ENCODE assay signal across 16 cellular contexts in the genomic region with DNA sequence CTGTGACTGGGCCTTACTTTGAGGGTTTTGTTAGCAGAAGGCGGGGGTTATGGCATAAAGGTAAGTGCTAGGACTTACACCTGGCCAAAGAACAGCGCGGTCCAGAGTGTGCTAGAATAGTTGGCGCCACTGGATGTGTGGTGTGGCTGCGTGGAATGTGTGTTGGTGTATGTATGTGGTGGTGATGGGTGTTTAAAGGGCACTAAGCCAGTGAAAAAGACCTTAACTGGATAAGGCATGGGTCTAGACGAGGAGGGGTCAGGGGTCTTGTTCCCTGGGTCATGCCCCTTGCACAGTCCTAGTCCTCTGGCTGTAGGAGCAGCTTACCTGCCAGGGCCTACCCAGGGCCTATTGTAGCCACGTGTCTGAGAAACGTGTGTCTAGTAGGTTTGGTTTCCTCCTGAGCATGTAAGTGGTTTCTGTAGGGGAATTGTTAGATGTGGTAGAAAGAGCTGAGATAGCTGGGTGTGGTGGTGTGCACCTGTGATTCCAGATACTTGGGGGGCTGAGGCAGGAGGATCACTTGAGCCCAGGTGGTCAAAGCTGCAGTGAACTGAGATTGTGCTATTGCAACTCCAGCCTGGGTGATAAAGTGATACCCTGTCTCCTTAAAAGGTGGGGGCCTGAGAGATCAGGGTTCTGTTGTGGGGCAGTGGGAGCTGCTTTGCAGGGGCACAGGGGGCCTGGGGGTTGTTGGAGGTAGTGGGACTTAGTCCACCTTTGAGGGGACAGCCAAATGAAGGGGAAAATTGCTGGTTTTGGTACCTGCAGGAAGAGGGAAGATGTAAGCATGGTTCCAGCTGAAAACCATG. TPM values are rescaled to one million over a fixed set of nuclear protein-coding genes. Genes with fewer than 3 reads are reported as not detected.
DNase-seq lines count a peak whose midpoint lies in the region; ATAC-seq, FAIRE-seq and TF ChIP-seq lines count a peak whose summit lies in the region.
"Had no signal": no experiment of that assay in that cellular context is flagged by ENCODE, and none has a peak within 500 bp of the region (broad histone marks: within the 10 kb centered on the region; RNA-seq: fewer than 3 reads in every experiment).

No MANE protein-coding gene starts in this region.

- ATAC-seq in GM18870 (IDR thresholded peaks at IDR 0.05; ENCODE audit: unreplicated experiment): no peak
- ATAC-seq: left lobe of liver had no signal

- no peaks in the 10 kb centered on the region for H3K27me3 ChIP-seq in BLaER1 treated with 17β-estradiol and CSF1 and Interleukin-3, amounts not matched to agents 10 nM and 100 nM
- H3K27me3 ChIP-seq: adrenal gland, esophagus squamous epithelium had no signal

- peak overlapping the region; percentile 23 for H3K4me3 Mint-ChIP-seq in endothelial cell (ENCODE audit: unreplicated experiment)
- H3K4me3 Mint-ChIP-seq: CD4-positive, CD25-positive, alpha-beta regulatory T cell; nephron progenitor cell had no signal

- peaks cover 13 to 75% (median 64%) of the 10 kb centered on the region in 10 experiments; a peak in 19 of 20 replicates for H3K4me1 ChIP-seq in BLaER1 treated with 17β-estradiol and CSF1 and Interleukin-3, amounts not matched to agents 10 nM and 100 nM

- H3K9me3 ChIP-seq in BLaER1 treated with 17β-estradiol and CSF1 and Interleukin-3, amounts not matched to agents 10 nM and 100 nM (replicated peaks in 1 of 11): no peaks in the 10 kb centered on the region
- H3K9me3 ChIP-seq: adrenal gland, esophagus squamous epithelium had no signal

- POLR2A ChIA-PET in RWPE1 (lab: Yijun Ruan, JAX; ENCODE audit: low non-redundant PET): interaction anchor here (0.7 kb wide), 1 partner anchor 13 kb away, joined by 3 read pairs; no protein-coding TSS in a partner anchor

- TF ChIP-seq POLR2A in GM12891 (IDR thresholded peaks at IDR 0.05; ENCODE audit: low read depth, low read length): 0 out of 2 replicates have a peak, but pooled peaks have one; percentile 16

- H3K9ac ChIP-seq in BLaER1 treated with 17β-estradiol and CSF1 and Interleukin-3, amounts not matched to agents 10 nM and 100 nM: peak overlapping the region in 4 of 11 experiments; percentile 15 to 45 (median 34); a peak in 4 of 22 replicates

- no peaks in the 10 kb centered on the region for H3K9me3 Mint-ChIP-seq in endothelial cell (ENCODE audit: unreplicated experiment)

- no peak for DNase-seq in GM12891 (ENCODE audit: insufficient read length, low spot score)
- no peak for DNase-seq in RWPE1 (ENCODE audit: low spot score)
- DNase-seq in endothelial cell (ENCODE audit: low spot score): no peak
- no peak for DNase-seq in HuH-7 (ENCODE audit: low spot score)
- DNase-seq in D341Med (ENCODE audit: low spot score): no peak
- no peak for DNase-seq in germinal center (ENCODE audit: low spot score)
- DNase-seq: adrenal gland, esophagus squamous epithelium, GF-D8, hypothalamus, NCI-H2107, nephron progenitor cell had no signal

- peaks cover 31 to 50% (median 39%) of the 10 kb centered on the region in 11 experiments for H3K36me3 ChIP-seq in BLaER1 treated with 17β-estradiol and CSF1 and Interleukin-3, amounts not matched to agents 10 nM and 100 nM

- peaks cover 2% of the 10 kb centered on the region for H3K27me3 Mint-ChIP-seq in endothelial cell (ENCODE audit: unreplicated experiment)
- H3K27me3 Mint-ChIP-seq: CD4-positive, CD25-positive, alpha-beta regulatory T cell had no signal

- H3K27ac Mint-ChIP-seq in endothelial cell (ENCODE audit: unreplicated experiment): no peak overlapping the region
- H3K27ac Mint-ChIP-seq: nephron progenitor cell had no signal

- FAIRE-seq in GM12891 (lab: Jason Lieb, UNC): peak; percentile 69

- peaks cover 5% of the 10 kb centered on the region for H3K36me3 Mint-ChIP-seq in endothelial cell (ENCODE audit: low read depth, unreplicated experiment)

- no peak overlapping the region for H3K4me3 ChIP-seq in BLaER1 treated with 17β-estradiol and CSF1 and Interleukin-3, amounts not matched to agents 10 nM and 100 nM
- H3K4me3 ChIP-seq: adrenal gland, esophagus squamous epithelium had no signal

- no peak for TF ChIP-seq CTCF in RWPE1 (conservative IDR thresholded peaks at IDR 0.05; ENCODE audit: low read depth)
- no peak for TF ChIP-seq CTCF in endothelial cell (IDR thresholded peaks at IDR 0.05; ENCODE audit: unreplicated experiment)

- H3K4me2 ChIP-seq in BLaER1 treated with 17β-estradiol and CSF1 and Interleukin-3, amounts not matched to agents 10 nM and 100 nM: peak overlapping the region in 6 of 11 experiments; percentile 59 to 66 (median 63); a peak in 13 of 22 replicates

- CTCF ChIA-PET in RWPE1 (lab: Yijun Ruan, JAX): interaction anchor here (0.6 to 0.8 kb wide), 3 partner anchors 208 to 354 kb away, joined by 4 to 5 read pairs (median 4); no protein-coding TSS in a partner anchor

- no peaks in the 10 kb centered on the region for H3K4me1 Mint-ChIP-seq in endothelial cell (ENCODE audit: unreplicated experiment)

- H3K27ac ChIP-seq in BLaER1 treated with 17β-estradiol and CSF1 and Interleukin-3, amounts not matched to agents 10 nM and 100 nM: peak overlapping the region in 7 of 11 experiments; percentile 25 to 71 (median 58); a peak in 14 of 22 replicates
- H3K27ac ChIP-seq in RWPE1: peak overlapping the region; percentile 16; the same call in 1 of the 2 replicates
- H3K27ac ChIP-seq: adrenal gland, esophagus squamous epithelium had no signal

- H4K20me1 ChIP-seq in BLaER1 treated with 17β-estradiol and CSF1 and Interleukin-3, amounts not matched to agents 10 nM and 100 nM: peaks cover 4 to 44% (median 19%) of the 10 kb centered on the region in 11 experiments; a peak in 11 of 22 replicates

TF ChIP-seq in GM12891, 5 proteins besides CTCF, POLR2A, EP300 and RAD21:
- TF ChIP-seq POU2F2 (IDR thresholded peaks at IDR 0.05; ENCODE audit: low read depth, low read length) (no peak), TAF1 (IDR thresholded peaks at IDR 0.05; ENCODE audit: low read depth, low read length) (no peak), SPI1 (IDR thresholded peaks at IDR 0.05; ENCODE audit: low read depth, low read length) (no peak), PAX5 (IDR thresholded peaks at IDR 0.05; ENCODE audit: insufficient read depth, low read length, severe bottlenecking) (no peak), POLR2AphosphoS5 (IDR thresholded peaks at IDR 0.05; ENCODE audit: low read depth, low read length) (no peak)

RNA-seq across cellular contexts. Expression of a gene that starts 55.2 kb away (rescaled TPM):
- 85.3 TPM for polyA plus RNA-seq in GM12891 (2012; ENCODE audit: low read depth, missing spikeins)
- total RNA-seq in endothelial cell (ENCODE audit: unreplicated experiment): 162 TPM
